Comparison of ENCODE assay signal across 16 cellular contexts in genomic region chr12:21551811-21552469, GRCh38. TPM values are rescaled to one million over a fixed set of nuclear protein-coding genes. Genes with fewer than 3 reads are reported as not detected.
DNase-seq lines count a peak whose midpoint lies in the region; ATAC-seq lines count a peak whose summit lies in the region.
"Had no signal": no experiment of that assay in that cellular context is flagged by ENCODE, and none has a peak within 500 bp of the region (broad histone marks: within the 10 kb centered on the region; RNA-seq: fewer than 3 reads in every experiment).

No MANE protein-coding gene starts in this region.

- H3K36me3 ChIP-seq in Karpas-422 (ENCODE audit: insufficient read depth, low read length), result no peaks in the 10 kb centered on the region
- H3K36me3 ChIP-seq in skeletal muscle satellite cell (ENCODE audit: insufficient read depth, low read length), result no peaks in the 10 kb centered on the region
- H3K36me3 ChIP-seq: brain microvascular endothelial cell had no signal

- DNase-seq in Karpas-422 (no peak), right cardiac atrium (peak in 2 of 3 donors; percentile 26 to 30)
- DNase-seq in stimulated activated naive CD4-positive, alpha-beta T cell (lab: John Stamatoyannopoulos, UW), result no peak
- DNase-seq: activated naive CD4-positive, alpha-beta T cell; brain microvascular endothelial cell; effector CD4-positive, alpha-beta T cell; islet precursor cell; naive thymus-derived CD8-positive, alpha-beta T cell; NCI-H1048; stimulated activated naive CD4-positive, alpha-beta T cell treated with Interleukin-2 at 50 U/mL for 16 hours; T-cell had no signal

- intact Hi-C loops in right cardiac atrium (cut with DNase I), result no loop called here

- no peaks in the 10 kb centered on the region for H3K27me3 ChIP-seq in Karpas-422 (ENCODE audit: low read length)
- H3K27me3 ChIP-seq in right cardiac atrium (ENCODE audit: control insufficient read depth, insufficient read depth), result no peaks in the 10 kb centered on the region
- no peaks in the 10 kb centered on the region for H3K27me3 ChIP-seq in skeletal muscle satellite cell (ENCODE audit: control insufficient read depth, insufficient read depth, low read length)
- H3K27me3 ChIP-seq: brain microvascular endothelial cell had no signal

- no peaks in the 10 kb centered on the region for H4K20me1 ChIP-seq in Karpas-422 (ENCODE audit: insufficient read depth, low read depth, low read length)

- H3K9ac ChIP-seq in Karpas-422 (ENCODE audit: low read length), result no peak overlapping the region
- no peak overlapping the region for H3K9ac ChIP-seq in skeletal muscle satellite cell (ENCODE audit: low read depth, low read length)

- no peaks in the 10 kb centered on the region for H3K79me2 ChIP-seq in Karpas-422 (ENCODE audit: low read length)

- H3K27ac ChIP-seq in Karpas-422 (ENCODE audit: low read length), result no peak overlapping the region
- peak overlapping the region; percentile 24 for H3K27ac ChIP-seq in angular gyrus (ENCODE audit: low read depth, low read length)
- peak overlapping the region; percentile 52 for H3K27ac ChIP-seq in right cardiac atrium (ENCODE audit: low read length)
- H3K27ac ChIP-seq: brain microvascular endothelial cell had no signal

- no peaks in the 10 kb centered on the region for H3K9me3 ChIP-seq in Karpas-422 (ENCODE audit: low read length)
- no peaks in the 10 kb centered on the region for H3K9me3 ChIP-seq in right cardiac atrium (ENCODE audit: control insufficient read depth, low read length)
- H3K9me3 ChIP-seq in skeletal muscle satellite cell (replicated peaks; ENCODE audit: low read length), result no peaks in the 10 kb centered on the region

- H3K4me2 ChIP-seq in Karpas-422 (ENCODE audit: low read depth, low read length, poor library complexity, severe bottlenecking), result peak overlapping the region; percentile 24
- H3K4me2 ChIP-seq in skeletal muscle satellite cell (ENCODE audit: low read length), result peak overlapping the region; percentile 11

- ATAC-seq in right cardiac atrium (peak; percentile 52 to 69), HG03025 (IDR thresholded peaks at IDR 0.05; ENCODE audit: low FRiP score, unreplicated experiment) (no peak), GM18520 (IDR thresholded peaks at IDR 0.05; ENCODE audit: unreplicated experiment) (no peak), HG03280 (IDR thresholded peaks at IDR 0.05; ENCODE audit: unreplicated experiment) (no peak)
- ATAC-seq: naive thymus-derived CD8-positive, alpha-beta T cell; T-cell had no signal

- peaks cover 19% of the 10 kb centered on the region for H3K4me1 ChIP-seq in Karpas-422 (ENCODE audit: low read length)
- no peaks in the 10 kb centered on the region for H3K4me1 ChIP-seq in right cardiac atrium (ENCODE audit: control insufficient read depth, insufficient read depth, low read length)
- peaks cover 19% of the 10 kb centered on the region for H3K4me1 ChIP-seq in skeletal muscle satellite cell (ENCODE audit: control insufficient read depth, insufficient read depth, low read length)

- WGBS in right cardiac atrium, result 19% methylated on average over 5 of the region's 5 CpGs

- H3K4me3 ChIP-seq in Karpas-422 (ENCODE audit: low read length) (no peak overlapping the region; the same call in 1 of the 2 replicates), right cardiac atrium (ENCODE audit: low read length) (no peak overlapping the region), skeletal muscle satellite cell (ENCODE audit: low read length) (no peak overlapping the region)

- 0 out of 2 replicates have a peak overlapping the region, but pooled peaks have one; percentile 10 for H2AFZ ChIP-seq in Karpas-422 (ENCODE audit: low read length)

- no peaks in the 10 kb centered on the region for H3K9me2 ChIP-seq in Karpas-422 (replicated peaks; ENCODE audit: insufficient read depth, low read length)

RNA-seq across cellular contexts. Expression of gene SPX, which starts 25.8 kb away (rescaled TPM):
- 327 and 787 TPM in 2 replicates for total RNA-seq in Karpas-422 (2014; rRNA removed; shearing (Covaris generic); ENCODE audit: low replicate concordance)
- total RNA-seq in right cardiac atrium, result 10 to 100 TPM in 1 of 4 donors, 1 to 10 TPM in 3; 3.9 to 11.7 (median 6.9) TPM
- 9.6 TPM for polyA plus RNA-seq in right cardiac atrium
- 12.5 and 27.1 TPM in 2 replicates for total RNA-seq in skeletal muscle satellite cell (2012; rRNA removed)

RNA-seq across cellular contexts. Expression of gene GOLT1B, which starts 50.4 kb away (rescaled TPM):
- 17.1 and 53.9 TPM in 2 replicates for total RNA-seq in Karpas-422 (2014; rRNA removed; shearing (Covaris generic); ENCODE audit: low replicate concordance)
- total RNA-seq in right cardiac atrium, result 10 to 100 TPM; 19.2 to 27.9 (median 22.3) TPM
- polyA plus RNA-seq in right cardiac atrium, result 16.8 TPM
- 76.0 and 78.2 TPM in 2 replicates for total RNA-seq in skeletal muscle satellite cell (2012; rRNA removed)

RNA-seq across cellular contexts. Expression of gene RECQL, which starts 50.5 kb away (rescaled TPM):
- 44.5 and 47.2 TPM in 2 replicates for total RNA-seq in Karpas-422 (2014; rRNA removed; shearing (Covaris generic); ENCODE audit: low replicate concordance)
- total RNA-seq in right cardiac atrium, result 10 to 100 TPM; 18.3 to 21.1 (median 20.3) TPM
- polyA plus RNA-seq in right cardiac atrium, result 9.2 TPM
- 133 and 147 TPM in 2 replicates for total RNA-seq in skeletal muscle satellite cell (2012; rRNA removed)

RNA-seq across cellular contexts. Expression of gene GYS2, which starts 52.7 kb away (rescaled TPM):
- total RNA-seq in Karpas-422 (2014; rRNA removed; shearing (Covaris generic); ENCODE audit: low replicate concordance), result not detected in 2 replicates
- total RNA-seq in right cardiac atrium, result under 1 TPM in 1 of 4 donors, not detected in 3; 0.12 TPM
- 0.16 TPM for polyA plus RNA-seq in right cardiac atrium
- total RNA-seq in skeletal muscle satellite cell (2012; rRNA removed), result not detected in 2 replicates
- polyA plus RNA-seq: naive thymus-derived CD8-positive, alpha-beta T cell had no signal

Comparison
In these comparisons a context has a peak if more than half of its experiments do, and no peak if none do; other contexts are left out.
1. DNase-seq: peak in right cardiac atrium (2 of 3); none in Karpas-422 (single experiment) and stimulated activated naive CD4-positive, alpha-beta T cell (0 of 6).
2. ATAC-seq: peak in right cardiac atrium (2 of 2); none in HG03025 (single experiment), GM18520 (single experiment) and HG03280 (single experiment).
3. RNA of gene SPX, which starts 25.8 kb away (total RNA-seq): 327 to 787 TPM in Karpas-422; 3.9 to 11.7 TPM in right cardiac atrium; every median in the first group is over 10 times any median in the second.